In the genomic region with DNA sequence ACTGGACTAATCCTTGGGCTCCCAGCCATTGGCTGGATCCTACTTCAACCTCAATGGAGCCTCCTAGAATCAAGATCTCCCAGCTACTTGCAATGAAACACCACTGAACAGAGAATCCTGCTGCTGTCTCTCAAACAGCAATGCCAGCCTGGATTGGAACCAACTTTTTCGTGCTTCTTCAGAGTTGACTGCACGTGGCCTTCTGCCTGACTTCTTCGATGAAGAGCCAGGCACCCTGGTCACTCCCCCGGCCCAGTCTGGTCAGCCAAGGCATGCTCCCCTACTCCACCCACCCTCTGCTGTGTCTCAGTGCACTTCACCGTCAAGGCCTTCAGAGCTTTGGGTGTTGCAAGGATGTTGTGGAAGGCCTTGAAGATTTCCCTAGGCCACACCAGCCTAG, we compare ENCODE assay signal across 33 cellular contexts.
"Had no signal": no experiment of that assay in that cellular context is flagged by ENCODE, and none has a peak within 500 bp of the region (broad histone marks: within the 10 kb centered on the region; RNA-seq: fewer than 3 reads in every experiment).

No MANE protein-coding gene starts in this region.

- H3K36me3 ChIP-seq: brain microvascular endothelial cell, esophagus muscularis mucosa, gastroesophageal sphincter, heart right ventricle, WERI-Rb-1 had no signal

- H3K4me3 ChIP-seq: esophagus muscularis mucosa, gastroesophageal sphincter, heart right ventricle had no signal

- ATAC-seq: activated CD4-positive, CD25-positive, alpha-beta regulatory T cell treated with anti-CD3 and anti-CD28 coated beads, Interleukin-2, amount 50 U/mL, for 24 hours; activated CD8-positive, alpha-beta memory T cell treated with anti-CD3 and anti-CD28 coated beads, Interleukin-2, amount 10 ng/mL, durations not matched to agents 7 days and 5 days; activated CD8-positive, alpha-beta T cell treated with anti-CD3 and anti-CD28 coated beads, Interleukin-2, amount 10 ng/mL, durations not matched to agents 7 days and 5 days; effector memory CD8-positive, alpha-beta T cell; foreskin keratinocyte; gastroesophageal sphincter; heart right ventricle; T-helper 17 cell had no signal

- H3K27ac ChIP-seq: brain microvascular endothelial cell, esophagus muscularis mucosa, foreskin keratinocyte, gastroesophageal sphincter, heart right ventricle, WERI-Rb-1 had no signal

- H3K27ac Mint-ChIP-seq: activated B cell treated with CpG ODN at 0.5 μM for 24 hours; activated CD4-positive, alpha-beta memory T cell treated with anti-CD3 and anti-CD28 coated beads for 36 hours; activated CD4-positive, alpha-beta T cell treated with anti-CD3 and anti-CD28 coated beads, Interleukin-2, amount 10 ng/mL, durations not matched to agents 24 days and 14 days; activated CD8-positive, alpha-beta memory T cell treated with anti-CD3 and anti-CD28 coated beads, Interleukin-2, amount 10 ng/mL, durations not matched to agents 7 days and 5 days; activated CD8-positive, alpha-beta T cell treated with anti-CD3 and anti-CD28 coated beads, Interleukin-2, amount 10 ng/mL, durations not matched to agents 7 days and 5 days; activated naive CD8-positive, alpha-beta T cell; activated T-helper 1 cell treated with anti-CD3 and anti-CD28 coated beads, Interleukin-12 subunit alpha, Interleukin-12 subunit beta, Interleukin-2, Interleukin-4 antibody, amounts not matched to agents 30 ng/mL and 10 ng/mL and 1 ng/mL, durations not matched to agents 14 hours and 24 hours and 36 hours; activated T-helper 2 cell treated with anti-CD3 and anti-CD28 coated beads, Interferon-gamma antibody, Interleukin-2, Interleukin-4, amounts not matched to agents 10 μg/mL and 5 μg/mL and 100 μg/mL, durations not matched to agents 14 hours and 24 hours and 36 hours; effector memory CD8-positive, alpha-beta T cell; T-helper 17 cell; T-helper 2 cell treated with Interferon-gamma antibody and Interleukin-4, amounts not matched to agents 5 μg/mL and 100 μg/mL, for 36 hours had no signal

- H3K4me3 Mint-ChIP-seq: activated B cell treated with CpG ODN at 0.5 μM for 24 hours; activated CD4-positive, alpha-beta memory T cell treated with anti-CD3 and anti-CD28 coated beads for 36 hours; activated CD4-positive, alpha-beta T cell treated with anti-CD3 and anti-CD28 coated beads, Interleukin-2, amount 10 ng/mL, durations not matched to agents 24 days and 14 days; activated CD8-positive, alpha-beta memory T cell treated with anti-CD3 and anti-CD28 coated beads, Interleukin-2, amount 10 ng/mL, durations not matched to agents 7 days and 5 days; activated CD8-positive, alpha-beta T cell treated with anti-CD3 and anti-CD28 coated beads, Interleukin-2, amount 10 ng/mL, durations not matched to agents 7 days and 5 days; activated naive CD8-positive, alpha-beta T cell; activated T-helper 1 cell treated with anti-CD3 and anti-CD28 coated beads, Interleukin-12 subunit alpha, Interleukin-12 subunit beta, Interleukin-2, Interleukin-4 antibody, amounts not matched to agents 30 ng/mL and 10 ng/mL and 1 ng/mL, durations not matched to agents 14 hours and 24 hours and 36 hours; effector memory CD8-positive, alpha-beta T cell; T-helper 17 cell; T-helper 2 cell treated with Interferon-gamma antibody and Interleukin-4, amounts not matched to agents 5 μg/mL and 100 μg/mL, for 36 hours had no signal

- H3K4me1 ChIP-seq: esophagus muscularis mucosa, gastroesophageal sphincter had no signal

- H3K9me3 Mint-ChIP-seq: activated CD4-positive, alpha-beta memory T cell treated with anti-CD3 and anti-CD28 coated beads for 36 hours; activated CD4-positive, alpha-beta T cell treated with anti-CD3 and anti-CD28 coated beads, Interleukin-2, amount 10 ng/mL, durations not matched to agents 24 days and 14 days; activated T-helper 1 cell treated with anti-CD3 and anti-CD28 coated beads, Interleukin-12 subunit alpha, Interleukin-12 subunit beta, Interleukin-2, Interleukin-4 antibody, amounts not matched to agents 30 ng/mL and 10 ng/mL and 1 ng/mL, durations not matched to agents 14 hours and 24 hours and 36 hours; activated T-helper 2 cell treated with anti-CD3 and anti-CD28 coated beads, Interferon-gamma antibody, Interleukin-2, Interleukin-4, amounts not matched to agents 10 μg/mL and 5 μg/mL and 100 μg/mL, durations not matched to agents 14 hours and 24 hours and 36 hours; T-helper 2 cell treated with Interferon-gamma antibody and Interleukin-4, amounts not matched to agents 5 μg/mL and 100 μg/mL, for 36 hours had no signal

- H3K36me3 Mint-ChIP-seq: activated CD4-positive, alpha-beta memory T cell treated with anti-CD3 and anti-CD28 coated beads for 36 hours; activated CD8-positive, alpha-beta memory T cell treated with anti-CD3 and anti-CD28 coated beads, Interleukin-2, amount 10 ng/mL, durations not matched to agents 7 days and 5 days; activated naive CD8-positive, alpha-beta T cell had no signal

- DNase-seq: activated B cell treated with CpG ODN at 0.5 μM for 24 hours; activated CD4-positive, alpha-beta memory T cell treated with anti-CD3 and anti-CD28 coated beads for 36 hours; activated CD4-positive, alpha-beta T cell treated with anti-CD3 and anti-CD28 coated beads, Interleukin-2, amount 10 ng/mL, durations not matched to agents 24 days and 14 days; activated CD8-positive, alpha-beta memory T cell treated with anti-CD3 and anti-CD28 coated beads, Interleukin-2, amount 10 ng/mL, durations not matched to agents 7 days and 5 days; activated CD8-positive, alpha-beta memory T cell treated with anti-CD3 and anti-CD28 coated beads, Interleukin-2, amount 50 U/mL, for 4 hours; activated CD8-positive, alpha-beta T cell treated with anti-CD3 and anti-CD28 coated beads, Interleukin-2, amount 10 ng/mL, durations not matched to agents 7 days and 5 days; activated gamma-delta T cell treated with Interleukin-2 at 50 U/mL for 16 hours; activated naive CD4-positive, alpha-beta T cell treated with anti-CD3 and anti-CD28 coated beads, Interleukin-2, amount 50 U/mL, for 16 hours; activated naive CD4-positive, alpha-beta T cell treated with Interleukin-2 at 50 U/mL for 16 hours; activated T-cell treated with anti-CD3 and anti-CD28 coated beads, Interleukin-2, amount 50 U/mL, for 1 hour; activated T-cell treated with anti-CD3 and anti-CD28 coated beads, Interleukin-2, amount 50 U/mL, for 48 hours; amniotic stem cell; anterior cingulate cortex; brain microvascular endothelial cell; caudate nucleus; cortex of kidney; dermis blood vessel endothelial cell; effector CD4-positive, alpha-beta T cell; effector memory CD8-positive, alpha-beta T cell; erythroblast; foreskin keratinocyte; heart right ventricle; T-helper 1 cell; T-helper 17 cell; T1000; WERI-Rb-1 had no signal

- H3K4me1 Mint-ChIP-seq: activated B cell treated with CpG ODN at 0.5 μM for 24 hours; activated CD4-positive, alpha-beta T cell treated with anti-CD3 and anti-CD28 coated beads, Interleukin-2, amount 10 ng/mL, durations not matched to agents 24 days and 14 days had no signal

- H3K27me3 ChIP-seq: brain microvascular endothelial cell, esophagus muscularis mucosa had no signal
